In genomic region chr16:88348377-88349152, GRCh38 we compare ENCODE assay signal across 1 cellular context.
TF ChIP-seq lines count a peak whose summit lies in the region.

No MANE protein-coding gene starts in this region.

TF ChIP-seq in GM23338, 12 proteins besides CTCF, POLR2A, EP300 and RAD21:
- no peak for TF ChIP-seq REST (IDR thresholded peaks at IDR 0.05; ENCODE audit: unreplicated experiment)
- TF ChIP-seq POLR2AphosphoS5 (IDR thresholded peaks at IDR 0.05; ENCODE audit: low read depth) = no peak
- no peak for TF ChIP-seq EZH2phosphoT487 (IDR thresholded peaks at IDR 0.05; ENCODE audit: unreplicated experiment)
- TF ChIP-seq ZNF331 (CRISPR knock-in tag; IDR thresholded peaks at IDR 0.05; ENCODE audit: low read depth) = no peak
- no peak for TF ChIP-seq ZNF462 (CRISPR knock-in tag; IDR thresholded peaks at IDR 0.05)
- no peak for TF ChIP-seq JUNB (IDR thresholded peaks at IDR 0.05; ENCODE audit: unreplicated experiment)
- no peak for TF ChIP-seq STAT1 (IDR thresholded peaks at IDR 0.05; ENCODE audit: unreplicated experiment)
- TF ChIP-seq ZNF114 (CRISPR knock-in tag; IDR thresholded peaks at IDR 0.05) = no peak
- no peak for TF ChIP-seq NANOG (IDR thresholded peaks at IDR 0.05; ENCODE audit: borderline replicate concordance)
- TF ChIP-seq ETS1 (IDR thresholded peaks at IDR 0.05) = no peak
- no peak for TF ChIP-seq CREB1 (CRISPR knock-in tag; IDR thresholded peaks at IDR 0.05; ENCODE audit: low read depth)
- no peak for TF ChIP-seq EZH2 (IDR thresholded peaks at IDR 0.05; ENCODE audit: low read depth, unreplicated experiment)
